1 cellular context compared by ENCODE assay signal in genomic region chr17:81075307-81075706, GRCh38.
TF ChIP-seq lines count a peak whose summit lies in the region.

No MANE protein-coding gene starts in this region.

TF ChIP-seq in WTC11, 78 proteins besides CTCF, POLR2A, EP300 and RAD21 (continued from another document):
- TF ChIP-seq E2F1 (CRISPR knock-in tag; IDR thresholded peaks at IDR 0.05) (no peak), TEAD1 (CRISPR knock-in tag; IDR thresholded peaks at IDR 0.05) (no peak), NFATC4 (CRISPR knock-in tag; IDR thresholded peaks at IDR 0.05) (no peak), FOXP1 (CRISPR knock-in tag; IDR thresholded peaks at IDR 0.05; ENCODE audit: borderline replicate concordance) (no peak), ATF6 (CRISPR knock-in tag; IDR thresholded peaks at IDR 0.05) (no peak), E2F4 (CRISPR knock-in tag; IDR thresholded peaks at IDR 0.05; ENCODE audit: borderline replicate concordance, low read depth) (no peak), NR3C1 (CRISPR knock-in tag; conservative IDR thresholded peaks at IDR 0.05; ENCODE audit: low read depth) (no peak), ETV6 (CRISPR knock-in tag; IDR thresholded peaks at IDR 0.05) (no peak), AR (CRISPR knock-in tag; IDR thresholded peaks at IDR 0.05) (no peak), ATF3 (CRISPR knock-in tag; conservative IDR thresholded peaks at IDR 0.05) (no peak)
TF ChIP-seq in WTC11: peak in this region for 0.
